8 cellular contexts compared by ENCODE assay signal in the genomic region with DNA sequence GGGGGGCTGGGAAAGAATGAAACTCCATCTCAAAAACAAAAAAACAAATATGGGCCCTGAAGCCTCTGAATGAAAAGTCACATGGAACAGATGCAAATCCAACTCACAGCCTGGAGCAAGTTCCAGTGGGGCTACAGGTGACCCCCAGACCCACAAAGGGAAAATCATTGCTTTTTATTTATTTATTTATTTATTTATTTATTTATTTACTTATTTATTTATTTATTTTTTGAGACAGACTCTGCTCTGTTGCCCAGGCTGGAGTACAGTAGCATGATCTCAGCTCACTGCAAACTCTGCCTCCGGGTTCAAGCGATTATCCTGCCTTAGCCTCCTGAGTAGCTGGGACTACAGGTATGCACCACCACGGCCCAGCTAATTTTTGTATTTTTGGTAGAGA.
"Had no signal": no experiment of that assay in that cellular context is flagged by ENCODE, and none has a peak within 500 bp of the region (broad histone marks: within the 10 kb centered on the region; RNA-seq: fewer than 3 reads in every experiment).

No MANE protein-coding gene starts in this region.

- ATAC-seq: GM12878 had no signal

- FAIRE-seq: G401.6, GM12878, GM12891, GM12892, GM18507, GM19239 had no signal

- H3K4me3 ChIP-seq: GM12878 had no signal

- DNase-seq: GDM1, GF-D8 had no signal
